ENCODE assay signal across 1 cellular context in genomic region chr5:334903-335739, GRCh38.
TF ChIP-seq lines count a peak whose summit lies in the region.

No MANE protein-coding gene starts in this region.

TF ChIP-seq in IMR-90, 13 proteins besides CTCF, POLR2A, EP300 and RAD21:
- TF ChIP-seq CHD1 (IDR thresholded peaks at IDR 0.05; ENCODE audit: low read depth, low read length), result no peak
- no peak for TF ChIP-seq SMC3 (IDR thresholded peaks at IDR 0.05; ENCODE audit: low read depth, low read length)
- no peak for TF ChIP-seq ELK1 (IDR thresholded peaks at IDR 0.05; ENCODE audit: borderline replicate concordance, low read depth, low read length)
- TF ChIP-seq MXI1 (IDR thresholded peaks at IDR 0.05; ENCODE audit: borderline replicate concordance, low read depth, low read length), result no peak
- no peak for TF ChIP-seq MAZ (IDR thresholded peaks at IDR 0.05; ENCODE audit: borderline replicate concordance, low read depth, low read length)
- TF ChIP-seq RCOR1 (IDR thresholded peaks at IDR 0.05; ENCODE audit: insufficient replicate concordance, low read length), result no peak
- no peak for TF ChIP-seq RFX5 (IDR thresholded peaks at IDR 0.05; ENCODE audit: low read depth, low read length)
- TF ChIP-seq CEBPB (IDR thresholded peaks at IDR 0.05; ENCODE audit: low read depth, low read length), result no peak
- TF ChIP-seq MAFK (IDR thresholded peaks at IDR 0.05; ENCODE audit: low read depth, low read length), result no peak
- no peak for TF ChIP-seq BHLHE40 (IDR thresholded peaks at IDR 0.05; ENCODE audit: low read depth, low read length)
- TF ChIP-seq FOS (IDR thresholded peaks at IDR 0.05; ENCODE audit: low read depth, low read length), result no peak
